ENCODE assay signal across 1 cellular context in genomic region chr14:32078794-32079663, GRCh38.
TF ChIP-seq lines count a peak whose summit lies in the region.

No MANE protein-coding gene starts in this region.

TF ChIP-seq in HepG2, 621 proteins besides CTCF, POLR2A, EP300 and RAD21 (continued from another document and continues in another):
- TF ChIP-seq, protein P1, sequence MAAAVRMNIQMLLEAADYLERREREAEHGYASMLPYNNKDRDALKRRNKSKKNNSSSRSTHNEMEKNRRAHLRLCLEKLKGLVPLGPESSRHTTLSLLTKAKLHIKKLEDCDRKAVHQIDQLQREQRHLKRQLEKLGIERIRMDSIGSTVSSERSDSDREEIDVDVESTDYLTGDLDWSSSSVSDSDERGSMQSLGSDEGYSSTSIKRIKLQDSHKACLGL (CRISPR knock-in tag; IDR thresholded peaks at IDR 0.05) = no peak
- no peak for TF ChIP-seq CBFB (CRISPR knock-in tag; IDR thresholded peaks at IDR 0.05)
- no peak for TF ChIP-seq SNRNP70 (IDR thresholded peaks at IDR 0.05; ENCODE audit: low read depth, low read length)
- no peak for TF ChIP-seq ZNF737 (CRISPR knock-in tag; IDR thresholded peaks at IDR 0.05; ENCODE audit: borderline replicate concordance)
- TF ChIP-seq MBNL3 (CRISPR knock-in tag; conservative IDR thresholded peaks at IDR 0.05) = no peak
- peak; percentile 72; the same call in 1 of the 2 replicates for TF ChIP-seq TBX3 (IDR thresholded peaks at IDR 0.05; ENCODE audit: borderline replicate concordance)
- TF ChIP-seq ZBTB7B (CRISPR knock-in tag; IDR thresholded peaks at IDR 0.05) = no peak
- no peak for TF ChIP-seq HMGA1 (CRISPR knock-in tag; conservative IDR thresholded peaks at IDR 0.05)
- TF ChIP-seq FOXA1 (IDR thresholded peaks at IDR 0.05) = no peak
- peak; percentile 27; the same call in 1 of the 2 replicates for TF ChIP-seq FOXA1 (CRISPR knock-in tag; IDR thresholded peaks at IDR 0.05)
- TF ChIP-seq SAP130 (CRISPR knock-in tag; IDR thresholded peaks at IDR 0.05; ENCODE audit: low read depth) = peak; percentile 85
- no peak for TF ChIP-seq WIZ (CRISPR knock-in tag; IDR thresholded peaks at IDR 0.05)
- TF ChIP-seq ZBTB14 (CRISPR knock-in tag; IDR thresholded peaks at IDR 0.05) = no peak
- no peak for TF ChIP-seq ZMYM4 (CRISPR knock-in tag; IDR thresholded peaks at IDR 0.05)
- no peak for TF ChIP-seq ZMYM3 (CRISPR knock-in tag; IDR thresholded peaks at IDR 0.05)
- TF ChIP-seq, protein P2, sequence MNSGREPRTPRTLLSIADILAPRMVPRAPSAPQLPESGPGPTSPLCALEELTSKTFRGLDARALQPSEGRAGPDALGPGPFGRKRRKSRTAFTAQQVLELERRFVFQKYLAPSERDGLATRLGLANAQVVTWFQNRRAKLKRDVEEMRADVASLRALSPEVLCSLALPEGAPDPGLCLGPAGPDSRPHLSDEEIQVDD (CRISPR knock-in tag; IDR thresholded peaks at IDR 0.05; ENCODE audit: borderline replicate concordance) = no peak
- TF ChIP-seq KLF6 (CRISPR knock-in tag; IDR thresholded peaks at IDR 0.05) = no peak
- no peak for TF ChIP-seq ZNF883 (CRISPR knock-in tag; IDR thresholded peaks at IDR 0.05; ENCODE audit: not compliant biosample characterization)
- TF ChIP-seq ZHX2 (IDR thresholded peaks at IDR 0.05; ENCODE audit: low read depth) = no peak
- TF ChIP-seq ZHX2 (CRISPR knock-in tag; IDR thresholded peaks at IDR 0.05; ENCODE audit: borderline replicate concordance) = no peak
- TF ChIP-seq ZNF557 (CRISPR knock-in tag; IDR thresholded peaks at IDR 0.05) = no peak
- TF ChIP-seq, protein P3, sequence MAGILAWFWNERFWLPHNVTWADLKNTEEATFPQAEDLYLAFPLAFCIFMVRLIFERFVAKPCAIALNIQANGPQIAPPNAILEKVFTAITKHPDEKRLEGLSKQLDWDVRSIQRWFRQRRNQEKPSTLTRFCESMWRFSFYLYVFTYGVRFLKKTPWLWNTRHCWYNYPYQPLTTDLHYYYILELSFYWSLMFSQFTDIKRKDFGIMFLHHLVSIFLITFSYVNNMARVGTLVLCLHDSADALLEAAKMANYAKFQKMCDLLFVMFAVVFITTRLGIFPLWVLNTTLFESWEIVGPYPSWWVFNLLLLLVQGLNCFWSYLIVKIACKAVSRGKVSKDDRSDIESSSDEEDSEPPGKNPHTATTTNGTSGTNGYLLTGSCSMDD (CRISPR knock-in tag; IDR thresholded peaks at IDR 0.05) = no peak
- peak; percentile 1 for TF ChIP-seq YY1 (IDR thresholded peaks at IDR 0.05; ENCODE audit: insufficient read depth, insufficient replicate concordance, low read depth, low read length)
- TF ChIP-seq RFX3 (CRISPR knock-in tag; IDR thresholded peaks at IDR 0.05) = no peak
- TF ChIP-seq, protein P4, sequence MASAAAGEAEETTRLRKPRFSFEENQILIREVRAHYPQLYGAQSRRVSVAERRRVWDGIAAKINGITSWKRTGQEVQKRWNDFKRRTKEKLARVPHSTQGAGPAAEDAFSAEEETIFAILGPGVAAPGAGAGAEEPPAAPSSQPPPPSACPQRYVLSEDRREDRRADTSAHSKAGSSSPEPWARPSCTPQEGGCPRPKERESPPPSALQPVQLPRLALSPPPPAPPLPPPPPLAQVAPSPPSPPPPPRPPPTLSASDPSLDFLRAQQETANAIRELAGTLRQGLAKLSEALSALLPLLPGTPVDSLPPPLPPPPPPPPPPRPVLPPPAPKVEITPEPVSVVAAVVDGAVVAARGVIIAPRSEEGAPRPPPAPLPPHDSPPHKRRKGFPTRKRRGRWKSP (CRISPR knock-in tag; IDR thresholded peaks at IDR 0.05) = no peak; the same call in 1 of the 2 replicates
- TF ChIP-seq CHCHD3 (CRISPR knock-in tag; IDR thresholded peaks at IDR 0.05) = no peak
- 0 out of 2 replicates have a peak, but pooled peaks have one; percentile 8 for TF ChIP-seq SMAD3 (CRISPR knock-in tag; IDR thresholded peaks at IDR 0.05)
- no peak for TF ChIP-seq TFDP1 (CRISPR knock-in tag; IDR thresholded peaks at IDR 0.05; ENCODE audit: borderline replicate concordance)
- TF ChIP-seq NFYB (CRISPR knock-in tag; IDR thresholded peaks at IDR 0.05) = no peak
- no peak for TF ChIP-seq NBN (conservative IDR thresholded peaks at IDR 0.05)
- TF ChIP-seq, protein P5, sequence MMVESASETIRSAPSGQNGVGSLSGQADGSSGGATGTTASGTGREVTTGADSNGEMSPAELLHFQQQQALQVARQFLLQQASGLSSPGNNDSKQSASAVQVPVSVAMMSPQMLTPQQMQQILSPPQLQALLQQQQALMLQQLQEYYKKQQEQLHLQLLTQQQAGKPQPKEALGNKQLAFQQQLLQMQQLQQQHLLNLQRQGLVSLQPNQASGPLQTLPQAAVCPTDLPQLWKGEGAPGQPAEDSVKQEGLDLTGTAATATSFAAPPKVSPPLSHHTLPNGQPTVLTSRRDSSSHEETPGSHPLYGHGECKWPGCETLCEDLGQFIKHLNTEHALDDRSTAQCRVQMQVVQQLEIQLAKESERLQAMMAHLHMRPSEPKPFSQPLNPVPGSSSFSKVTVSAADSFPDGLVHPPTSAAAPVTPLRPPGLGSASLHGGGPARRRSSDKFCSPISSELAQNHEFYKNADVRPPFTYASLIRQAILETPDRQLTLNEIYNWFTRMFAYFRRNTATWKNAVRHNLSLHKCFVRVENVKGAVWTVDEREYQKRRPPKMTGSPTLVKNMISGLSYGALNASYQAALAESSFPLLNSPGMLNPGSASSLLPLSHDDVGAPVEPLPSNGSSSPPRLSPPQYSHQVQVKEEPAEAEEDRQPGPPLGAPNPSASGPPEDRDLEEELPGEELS (CRISPR knock-in tag; IDR thresholded peaks at IDR 0.05) = no peak
- TF ChIP-seq ZNF740 (CRISPR knock-in tag; IDR thresholded peaks at IDR 0.05) = no peak
- no peak for TF ChIP-seq RELA (CRISPR knock-in tag; IDR thresholded peaks at IDR 0.05)
- TF ChIP-seq NFE2 (CRISPR knock-in tag; IDR thresholded peaks at IDR 0.05) = no peak
- no peak for TF ChIP-seq SP1 (IDR thresholded peaks at IDR 0.05)
- no peak for TF ChIP-seq SP1 (CRISPR knock-in tag; IDR thresholded peaks at IDR 0.05)
- TF ChIP-seq, protein P6, sequence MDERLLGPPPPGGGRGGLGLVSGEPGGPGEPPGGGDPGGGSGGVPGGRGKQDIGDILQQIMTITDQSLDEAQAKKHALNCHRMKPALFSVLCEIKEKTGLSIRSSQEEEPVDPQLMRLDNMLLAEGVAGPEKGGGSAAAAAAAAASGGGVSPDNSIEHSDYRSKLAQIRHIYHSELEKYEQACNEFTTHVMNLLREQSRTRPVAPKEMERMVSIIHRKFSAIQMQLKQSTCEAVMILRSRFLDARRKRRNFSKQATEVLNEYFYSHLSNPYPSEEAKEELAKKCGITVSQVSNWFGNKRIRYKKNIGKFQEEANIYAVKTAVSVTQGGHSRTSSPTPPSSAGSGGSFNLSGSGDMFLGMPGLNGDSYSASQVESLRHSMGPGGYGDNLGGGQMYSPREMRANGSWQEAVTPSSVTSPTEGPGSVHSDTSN (CRISPR knock-in tag; IDR thresholded peaks at IDR 0.05) = no peak
- TF ChIP-seq ZNF619 (CRISPR knock-in tag; IDR thresholded peaks at IDR 0.05) = no peak
- 0 out of 2 replicates have a peak, but pooled peaks have one; percentile 62 for TF ChIP-seq CREB3 (CRISPR knock-in tag; IDR thresholded peaks at IDR 0.05)
- no peak for TF ChIP-seq ZNF703 (CRISPR knock-in tag; IDR thresholded peaks at IDR 0.05; ENCODE audit: borderline replicate concordance)
- TF ChIP-seq TOE1 (CRISPR knock-in tag; IDR thresholded peaks at IDR 0.05) = no peak
- no peak for TF ChIP-seq ARID2 (CRISPR knock-in tag; IDR thresholded peaks at IDR 0.05; ENCODE audit: borderline replicate concordance)
- TF ChIP-seq ZNF609 (CRISPR knock-in tag; IDR thresholded peaks at IDR 0.05; ENCODE audit: borderline replicate concordance) = no peak
- TF ChIP-seq MBD4 (IDR thresholded peaks at IDR 0.05; ENCODE audit: borderline replicate concordance, low read length) = no peak
- no peak for TF ChIP-seq ZNF768 (CRISPR knock-in tag; IDR thresholded peaks at IDR 0.05)
